ENCODE assay signal across 14 cellular contexts in genomic region chr22:27627444-27627833, GRCh38.
DNase-seq lines count a peak whose midpoint lies in the region; FAIRE-seq and TF ChIP-seq lines count a peak whose summit lies in the region.
"Had no signal": no experiment of that assay in that cellular context is flagged by ENCODE, and none has a peak within 500 bp of the region (broad histone marks: within the 10 kb centered on the region; RNA-seq: fewer than 3 reads in every experiment).

No MANE protein-coding gene starts in this region.

- no peaks in the 10 kb centered on the region; the same call in 1 of the 2 replicates for H3K27me3 ChIP-seq in BE2C
- no peaks in the 10 kb centered on the region for H3K27me3 ChIP-seq in small intestine (ENCODE audit: control insufficient read depth in 2 of 2, insufficient read depth in 2 of 2, low read length in 2 of 2)

- H3K36me3 ChIP-seq in BE2C: no peaks in the 10 kb centered on the region
- H3K36me3 ChIP-seq in small intestine (ENCODE audit: control insufficient read depth in 2 of 2, insufficient read depth in 2 of 2, low read length in 2 of 2): no peaks in the 10 kb centered on the region
- no peaks in the 10 kb centered on the region for H3K36me3 ChIP-seq in kidney (ENCODE audit: control insufficient read depth in 1 of 2, insufficient read depth in 2 of 2, low read length in 2 of 2)
- H3K36me3 ChIP-seq: heart right ventricle, upper lobe of right lung had no signal

- POLR2A ChIA-PET in HEK293T (lab: Yijun Ruan, JAX): interaction anchor here (0.7 kb wide), 1 partner anchor 9 kb away, joined by 3 read pairs; no protein-coding TSS in a partner anchor

- DNase-seq in BE2C: no peak
- DNase-seq in HEK293T (ENCODE audit: extremely low spot score): peak; percentile 45
- DNase-seq in OCI-M1 (lab: John Stamatoyannopoulos, UW): peak; percentile 50
- peak; percentile 10 for DNase-seq in fibroblast of pulmonary artery (ENCODE audit: low read depth)
- no peak for DNase-seq in small intestine
- no peak for DNase-seq in kidney
- DNase-seq in COR-L47 (lab: John Stamatoyannopoulos, UW): no peak
- no peak for DNase-seq in HCEC 1CT
- DNase-seq: activated CD8-positive, alpha-beta T cell treated with anti-CD3 and anti-CD28 coated beads for 36 hours; heart right ventricle; NCI-H1105 treated with DMSO at 0.1 percent for 48 hours; T1000; upper lobe of right lung had no signal

- intact Hi-C loops in kidney (cut with DNase I): no loop called here

- no peak overlapping the region for H3K27ac ChIP-seq in small intestine (ENCODE audit: low read depth in 1 of 2, low read length in 1 of 2)
- no peak overlapping the region for H3K27ac ChIP-seq in kidney (ENCODE audit: low read depth in 2 of 2, low read length in 2 of 2)
- H3K27ac ChIP-seq: coronary artery, heart right ventricle, upper lobe of right lung had no signal

- CTCF ChIA-PET in HEK293T (lab: Yijun Ruan, JAX): interaction anchor here (0.8 kb wide), 1 partner anchor 16 kb away, joined by 3 read pairs; no protein-coding TSS in a partner anchor

- no peak for FAIRE-seq in small intestine (lab: Jason Lieb, UNC)
- no peak for FAIRE-seq in kidney (lab: Jason Lieb, UNC)

- H3K4me1 ChIP-seq in BE2C (no peaks in the 10 kb centered on the region), small intestine (ENCODE audit: control insufficient read depth in 2 of 2, insufficient read depth in 1 of 2, low read depth in 1 of 2, low read length in 1 of 2) (no peaks in the 10 kb centered on the region), kidney (ENCODE audit: control insufficient read depth in 1 of 2, insufficient read depth in 1 of 2, low read depth in 1 of 2, low read length in 2 of 2) (no peaks in the 10 kb centered on the region)
- H3K4me1 ChIP-seq: heart right ventricle, upper lobe of right lung had no signal

- H3K9me3 ChIP-seq in BE2C (no peaks in the 10 kb centered on the region), small intestine (ENCODE audit: control insufficient read depth, low read depth) (no peaks in the 10 kb centered on the region), kidney (ENCODE audit: control insufficient read depth in 1 of 2, low read length in 2 of 2) (no peaks in the 10 kb centered on the region)
- H3K9me3 ChIP-seq: heart right ventricle, upper lobe of right lung had no signal

- WGBS in small intestine, 3 donors: 85 to 87% (median 85%) methylated on average over 9 of the region's 9 CpGs

- TF ChIP-seq CTCF in BE2C (IDR thresholded peaks at IDR 0.05; ENCODE audit: low read depth, low read length) (peak; percentile 29; the same call in 1 of the 2 replicates), fibroblast of pulmonary artery (IDR thresholded peaks at IDR 0.05; ENCODE audit: low read length, missing control alignments) (no peak), kidney (IDR thresholded peaks at IDR 0.05; ENCODE audit: borderline replicate concordance, extremely low read depth, insufficient read depth) (no peak)

- no peak overlapping the region for H3K9ac ChIP-seq in kidney (ENCODE audit: low read length in 2 of 2)

- H3K4me3 ChIP-seq in BE2C (ENCODE audit: low read depth, low read length) (no peak overlapping the region), fibroblast of pulmonary artery (replicated peaks; ENCODE audit: low read depth, low read length) (no peak overlapping the region), small intestine (ENCODE audit: low read depth in 1 of 2, low read length in 2 of 2) (no peak overlapping the region), kidney (ENCODE audit: low read length in 2 of 2) (no peak overlapping the region)
- H3K4me3 ChIP-seq: coronary artery, heart right ventricle, upper lobe of right lung had no signal

TF ChIP-seq in HEK293T, 16 proteins besides CTCF, POLR2A, EP300 and RAD21:
- TF ChIP-seq BHLHE40 (IDR thresholded peaks at IDR 0.05; ENCODE audit: borderline replicate concordance): no peak
- no peak for TF ChIP-seq FOXM1 (IDR thresholded peaks at IDR 0.05; ENCODE audit: borderline replicate concordance)
- TF ChIP-seq FOXA1 (IDR thresholded peaks at IDR 0.05): no peak
- TF ChIP-seq ELF4 (IDR thresholded peaks at IDR 0.05): no peak
- no peak for TF ChIP-seq PKNOX1 (IDR thresholded peaks at IDR 0.05)
- no peak for TF ChIP-seq NFRKB (IDR thresholded peaks at IDR 0.05)
- TF ChIP-seq HDGF (IDR thresholded peaks at IDR 0.05; ENCODE audit: borderline replicate concordance): no peak
- TF ChIP-seq L3MBTL2 (conservative IDR thresholded peaks at IDR 0.05): no peak
- no peak for TF ChIP-seq SUZ12 (IDR thresholded peaks at IDR 0.05)
- TF ChIP-seq FOXK2 (IDR thresholded peaks at IDR 0.05): no peak
- no peak for TF ChIP-seq ARNT (IDR thresholded peaks at IDR 0.05)
- TF ChIP-seq CTBP1 (IDR thresholded peaks at IDR 0.05; ENCODE audit: borderline replicate concordance): no peak
- TF ChIP-seq LEF1 (IDR thresholded peaks at IDR 0.05; ENCODE audit: borderline replicate concordance): no peak
- no peak for TF ChIP-seq TARDBP (IDR thresholded peaks at IDR 0.05)

Comparison
In these comparisons a context has a peak if more than half of its experiments do, and no peak if none do; other contexts are left out.
1. DNase-seq: peak in HEK293T (single experiment), OCI-M1 (single experiment) and fibroblast of pulmonary artery (single experiment); none in BE2C (single experiment), small intestine (single experiment), kidney (single experiment), COR-L47 (single experiment) and HCEC 1CT (single experiment).